14 cellular contexts compared by ENCODE assay signal in genomic region chr11:19628018-19628417, GRCh38.
DNase-seq lines count a peak whose midpoint lies in the region; ATAC-seq, FAIRE-seq and TF ChIP-seq lines count a peak whose summit lies in the region.
"Had no signal": no experiment of that assay in that cellular context is flagged by ENCODE, and none has a peak within 500 bp of the region (broad histone marks: within the 10 kb centered on the region; RNA-seq: fewer than 3 reads in every experiment).

No MANE protein-coding gene starts in this region.

- DNase-seq in ELF-1 (ENCODE audit: low read depth, low spot score) (peak; percentile 8), astrocyte of the spinal cord (ENCODE audit: low read depth, low spot score) (peak; percentile 55), Right ventricle myocardium superior (peak; percentile 79), sciatic nerve (ENCODE audit: low spot score) (no peak), neural progenitor cell (ENCODE audit: low spot score) (no peak), D721Med (ENCODE audit: insufficient read length, low spot score) (no peak), NCI-H748 treated with DMSO at 0.1 percent for 48 hours (lab: John Stamatoyannopoulos, UW) (no peak)
- DNase-seq: activated CD8-positive, alpha-beta memory T cell treated with anti-CD3 and anti-CD28 coated beads, Interleukin-2, amount 10 ng/mL, durations not matched to agents 7 days and 5 days; CD4-positive, alpha-beta memory T cell; KBM-7; NCI-H510A treated with DMSO at 0.1 percent for 48 hours; T-helper 1 cell had no signal

- H3K4me3 Mint-ChIP-seq in neural progenitor cell, result no peak overlapping the region
- H3K4me3 Mint-ChIP-seq: activated CD8-positive, alpha-beta memory T cell treated with anti-CD3 and anti-CD28 coated beads, Interleukin-2, amount 10 ng/mL, durations not matched to agents 7 days and 5 days; brain; CD4-positive, alpha-beta memory T cell had no signal

- in situ Hi-C loops in astrocyte of the spinal cord (cut with HindIII; ENCODE audit: low sequenced_read_pairs), result no loop called here

- H3K4me2 ChIP-seq in neural progenitor cell, result no peak overlapping the region

- no peak for FAIRE-seq in D721Med (lab: Jason Lieb, UNC)

- H3K36me3 ChIP-seq in neural progenitor cell, result no peaks in the 10 kb centered on the region

- no peak overlapping the region for H3K9ac ChIP-seq in neural progenitor cell

- H4K20me1 ChIP-seq in neural progenitor cell (ENCODE audit: low read depth), result no peaks in the 10 kb centered on the region

- peak; percentile 93 for ATAC-seq in Right ventricle myocardium superior (ENCODE audit: poor library complexity)
- peak; percentile 91 for ATAC-seq in sciatic nerve
- no peak for ATAC-seq in GM21737 (IDR thresholded peaks at IDR 0.05; ENCODE audit: unreplicated experiment)
- ATAC-seq: activated CD8-positive, alpha-beta memory T cell treated with anti-CD3 and anti-CD28 coated beads, Interleukin-2, amount 10 ng/mL, durations not matched to agents 7 days and 5 days had no signal

- H3K9me3 Mint-ChIP-seq in neural progenitor cell, result peaks cover 13% of the 10 kb centered on the region

- no peaks in the 10 kb centered on the region for H3F3A ChIP-seq in neural progenitor cell (ENCODE audit: low read depth)

- no peaks in the 10 kb centered on the region for H3K79me2 ChIP-seq in neural progenitor cell (ENCODE audit: low read depth)

- H3K27me3 ChIP-seq in neural progenitor cell, result no peaks in the 10 kb centered on the region

- no peak overlapping the region for H3K27ac Mint-ChIP-seq in neural progenitor cell
- H3K27ac Mint-ChIP-seq: activated CD8-positive, alpha-beta memory T cell treated with anti-CD3 and anti-CD28 coated beads, Interleukin-2, amount 10 ng/mL, durations not matched to agents 7 days and 5 days; brain; CD4-positive, alpha-beta memory T cell had no signal

- H3K4me3 ChIP-seq in astrocyte of the spinal cord (ENCODE audit: low read depth, low read length) (no peak overlapping the region), neural progenitor cell (no peak overlapping the region)

- peaks cover 17% of the 10 kb centered on the region for H3K4me1 Mint-ChIP-seq in neural progenitor cell
- H3K4me1 Mint-ChIP-seq: activated CD8-positive, alpha-beta memory T cell treated with anti-CD3 and anti-CD28 coated beads, Interleukin-2, amount 10 ng/mL, durations not matched to agents 7 days and 5 days; CD4-positive, alpha-beta memory T cell had no signal

- H3K9me3 ChIP-seq in neural progenitor cell (ENCODE audit: low read depth), result no peaks in the 10 kb centered on the region

- peaks cover 5% of the 10 kb centered on the region for H3K27me3 Mint-ChIP-seq in neural progenitor cell (ENCODE audit: insufficient read depth, low read depth)
- H3K27me3 Mint-ChIP-seq: brain had no signal

- no peak overlapping the region for H2AFZ ChIP-seq in neural progenitor cell (replicated peaks)

- no peak overlapping the region for H3K27ac ChIP-seq in neural progenitor cell

- intact Hi-C loops in Right ventricle myocardium superior (cut with DNase I), result no loop called here
- intact Hi-C loops in sciatic nerve (cut with DNase I), result no loop called here

- no peaks in the 10 kb centered on the region for H3K4me1 ChIP-seq in neural progenitor cell

- H3K36me3 Mint-ChIP-seq in neural progenitor cell, result peaks cover 2% of the 10 kb centered on the region
- H3K36me3 Mint-ChIP-seq: activated CD8-positive, alpha-beta memory T cell treated with anti-CD3 and anti-CD28 coated beads, Interleukin-2, amount 10 ng/mL, durations not matched to agents 7 days and 5 days; brain; CD4-positive, alpha-beta memory T cell had no signal

- no peak for TF ChIP-seq CTCF in astrocyte of the spinal cord (IDR thresholded peaks at IDR 0.05; ENCODE audit: low read depth, low read length)
- no peak for TF ChIP-seq CTCF in neural progenitor cell (IDR thresholded peaks at IDR 0.05)
- TF ChIP-seq CTCF in D721Med (IDR thresholded peaks at IDR 0.05; ENCODE audit: insufficient read depth, missing control alignments), result no peak

Comparison
In these comparisons a context has a peak if more than half of its experiments do, and no peak if none do; other contexts are left out.
1. DNase-seq: peak in ELF-1 (single experiment), astrocyte of the spinal cord (single experiment) and Right ventricle myocardium superior (single experiment); none in sciatic nerve (single experiment), neural progenitor cell (single experiment), D721Med (single experiment) and NCI-H748 treated with DMSO at 0.1 percent for 48 hours (single experiment).